1 cellular context compared by ENCODE assay signal in the genomic region with DNA sequence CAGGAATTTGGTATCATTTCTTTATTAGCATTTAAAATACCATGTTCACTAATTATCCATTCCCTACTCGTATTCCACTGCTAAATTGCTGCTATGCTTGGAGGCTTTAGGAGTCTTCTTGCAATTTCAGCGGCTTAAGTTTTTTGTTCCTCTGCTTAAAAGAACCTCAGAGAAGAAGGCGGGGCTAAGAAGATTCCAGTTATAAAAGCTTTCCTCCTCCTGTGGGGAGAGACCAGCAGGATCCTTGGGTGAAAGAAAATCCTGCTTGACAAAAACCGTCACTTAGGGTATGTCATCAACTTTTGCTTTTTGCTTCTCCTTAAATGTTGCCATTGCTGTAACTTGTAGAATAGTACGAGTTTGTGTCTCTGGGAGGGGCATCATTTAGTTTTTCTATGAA.
TF ChIP-seq lines count a peak whose summit lies in the region.

Gene TRPM8, plus strand, starts transcription at position 228 of the 400 bp plus-strand sequence. CDS start 9,165 bp downstream, outside the sequence.

TF ChIP-seq in GM23338, 12 proteins besides CTCF, POLR2A, EP300 and RAD21 (continued from another document):
- TF ChIP-seq, protein P1, sequence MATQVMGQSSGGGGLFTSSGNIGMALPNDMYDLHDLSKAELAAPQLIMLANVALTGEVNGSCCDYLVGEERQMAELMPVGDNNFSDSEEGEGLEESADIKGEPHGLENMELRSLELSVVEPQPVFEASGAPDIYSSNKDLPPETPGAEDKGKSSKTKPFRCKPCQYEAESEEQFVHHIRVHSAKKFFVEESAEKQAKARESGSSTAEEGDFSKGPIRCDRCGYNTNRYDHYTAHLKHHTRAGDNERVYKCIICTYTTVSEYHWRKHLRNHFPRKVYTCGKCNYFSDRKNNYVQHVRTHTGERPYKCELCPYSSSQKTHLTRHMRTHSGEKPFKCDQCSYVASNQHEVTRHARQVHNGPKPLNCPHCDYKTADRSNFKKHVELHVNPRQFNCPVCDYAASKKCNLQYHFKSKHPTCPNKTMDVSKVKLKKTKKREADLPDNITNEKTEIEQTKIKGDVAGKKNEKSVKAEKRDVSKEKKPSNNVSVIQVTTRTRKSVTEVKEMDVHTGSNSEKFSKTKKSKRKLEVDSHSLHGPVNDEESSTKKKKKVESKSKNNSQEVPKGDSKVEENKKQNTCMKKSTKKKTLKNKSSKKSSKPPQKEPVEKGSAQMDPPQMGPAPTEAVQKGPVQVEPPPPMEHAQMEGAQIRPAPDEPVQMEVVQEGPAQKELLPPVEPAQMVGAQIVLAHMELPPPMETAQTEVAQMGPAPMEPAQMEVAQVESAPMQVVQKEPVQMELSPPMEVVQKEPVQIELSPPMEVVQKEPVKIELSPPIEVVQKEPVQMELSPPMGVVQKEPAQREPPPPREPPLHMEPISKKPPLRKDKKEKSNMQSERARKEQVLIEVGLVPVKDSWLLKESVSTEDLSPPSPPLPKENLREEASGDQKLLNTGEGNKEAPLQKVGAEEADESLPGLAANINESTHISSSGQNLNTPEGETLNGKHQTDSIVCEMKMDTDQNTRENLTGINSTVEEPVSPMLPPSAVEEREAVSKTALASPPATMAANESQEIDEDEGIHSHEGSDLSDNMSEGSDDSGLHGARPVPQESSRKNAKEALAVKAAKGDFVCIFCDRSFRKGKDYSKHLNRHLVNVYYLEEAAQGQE (IDR thresholded peaks at IDR 0.05; ENCODE audit: unreplicated experiment) = no peak
- TF ChIP-seq ZNF114 (CRISPR knock-in tag; IDR thresholded peaks at IDR 0.05) = no peak
- no peak for TF ChIP-seq NANOG (IDR thresholded peaks at IDR 0.05; ENCODE audit: borderline replicate concordance)
- TF ChIP-seq CREB1 (CRISPR knock-in tag; IDR thresholded peaks at IDR 0.05; ENCODE audit: low read depth) = no peak
- TF ChIP-seq, protein P2, sequence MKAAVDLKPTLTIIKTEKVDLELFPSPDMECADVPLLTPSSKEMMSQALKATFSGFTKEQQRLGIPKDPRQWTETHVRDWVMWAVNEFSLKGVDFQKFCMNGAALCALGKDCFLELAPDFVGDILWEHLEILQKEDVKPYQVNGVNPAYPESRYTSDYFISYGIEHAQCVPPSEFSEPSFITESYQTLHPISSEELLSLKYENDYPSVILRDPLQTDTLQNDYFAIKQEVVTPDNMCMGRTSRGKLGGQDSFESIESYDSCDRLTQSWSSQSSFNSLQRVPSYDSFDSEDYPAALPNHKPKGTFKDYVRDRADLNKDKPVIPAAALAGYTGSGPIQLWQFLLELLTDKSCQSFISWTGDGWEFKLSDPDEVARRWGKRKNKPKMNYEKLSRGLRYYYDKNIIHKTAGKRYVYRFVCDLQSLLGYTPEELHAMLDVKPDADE (IDR thresholded peaks at IDR 0.05) = no peak
- TF ChIP-seq POLR2AphosphoS5 (IDR thresholded peaks at IDR 0.05; ENCODE audit: low read depth) = no peak
- TF ChIP-seq JUNB (IDR thresholded peaks at IDR 0.05; ENCODE audit: unreplicated experiment) = no peak
TF ChIP-seq in GM23338: peak in this region for 0.
